In the genomic region with DNA sequence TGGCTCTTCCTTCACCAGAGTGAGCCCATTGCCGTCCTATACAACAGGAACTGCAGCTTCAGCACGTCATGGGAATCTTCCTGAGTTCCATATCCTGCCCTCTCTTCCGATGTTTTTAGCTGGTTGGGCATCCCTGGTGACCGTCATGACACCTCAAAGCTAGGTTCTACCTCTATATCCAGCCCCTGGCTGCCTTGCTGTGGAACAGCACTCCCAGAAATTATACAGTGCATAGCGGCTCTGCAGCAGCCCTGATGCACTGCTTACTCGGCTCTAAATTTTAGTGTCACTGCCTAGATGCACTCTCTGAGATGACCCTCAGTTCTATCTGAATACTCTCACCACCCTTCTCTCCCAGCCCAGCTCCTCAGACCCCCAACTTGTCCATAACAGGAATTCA, we compare ENCODE assay signal across 29 cellular contexts. TPM values are rescaled to one million over a fixed set of nuclear protein-coding genes. Genes with fewer than 3 reads are reported as not detected.
A peak's percentile ranks its signal among the peaks of the same experiment; 100 is the strongest.
DNase-seq lines count a peak whose midpoint lies in the region; ATAC-seq, FAIRE-seq and TF ChIP-seq lines count a peak whose summit lies in the region.
"Had no signal": no experiment of that assay in that cellular context is flagged by ENCODE, and none has a peak within 500 bp of the region (broad histone marks: within the 10 kb centered on the region; RNA-seq: fewer than 3 reads in every experiment).

No MANE protein-coding gene starts in this region.

- H2BK15ac ChIP-seq in mesendoderm (replicated peaks; ENCODE audit: low read depth), result no peak overlapping the region

- no peaks in the 10 kb centered on the region for H4K20me1 ChIP-seq in HepG2 (ENCODE audit: insufficient read depth, low read length)
- H4K20me1 ChIP-seq in K562 (replicated peaks; ENCODE audit: control insufficient read depth, insufficient read depth, low read length), result no peaks in the 10 kb centered on the region

- no peak for TF ChIP-seq CTCF in HepG2 (CRISPR knock-in tag; IDR thresholded peaks at IDR 0.05)
- TF ChIP-seq CTCF in right lobe of liver (IDR thresholded peaks at IDR 0.05), result no peak
- TF ChIP-seq CTCF in K562 (IDR thresholded peaks at IDR 0.05 in 2 of 3, conservative IDR thresholded peaks at IDR 0.05 in 1 of 3; ENCODE audit: insufficient read depth in 2 of 3, low read depth in 1 of 3, low read length in 3 of 3), result no peak
- no peak for TF ChIP-seq CTCF in GM13977 (IDR thresholded peaks at IDR 0.05; ENCODE audit: extremely low read depth, insufficient read depth, missing control alignments)

- no peaks in the 10 kb centered on the region for H3K9me1 ChIP-seq in K562 (ENCODE audit: control insufficient read depth, insufficient read depth, low read length)

- intact Hi-C loops in HepG2 (cut with micrococcal nuclease; ENCODE audit: unreplicated experiment) (no loop called here), right lobe of liver (cut with DNase I) (no loop called here), K562 (cut with micrococcal nuclease) (no loop called here), sciatic nerve (cut with DNase I) (no loop called here)

- H3K9me3 ChIP-seq in HepG2 (ENCODE audit: low read length) (no peaks in the 10 kb centered on the region), right lobe of liver (no peaks in the 10 kb centered on the region), K562 (replicated peaks; ENCODE audit: control insufficient read depth, insufficient read depth, low read depth, low read length) (no peaks in the 10 kb centered on the region)
- H3K9me3 ChIP-seq: BE2C, SJSA1 had no signal

- POLR2A ChIA-PET in HepG2 (lab: Yijun Ruan, JAX) (no interaction called here), K562 (lab: Yijun Ruan, JAX) (no interaction called here)

- CTCF ChIA-PET in HepG2 (lab: Yijun Ruan, JAX; ENCODE audit: low intra/inter-chr PET ratio, low total read pairs) (no interaction called here), K562 (lab: Yijun Ruan, JAX; ENCODE audit: low intra/inter-chr PET ratio) (no interaction called here)

- FAIRE-seq in HepG2 (lab: Jason Lieb, UNC) (no peak), K562 (lab: Jason Lieb, UNC) (no peak)
- FAIRE-seq: GM18507 had no signal

- H3K56ac ChIP-seq in mesendoderm (ENCODE audit: low read length), result no peak overlapping the region

- H3K27me3 ChIP-seq in HepG2 (ENCODE audit: control insufficient read depth in 1 of 2, insufficient read depth in 2 of 2, low read length in 2 of 2) (no peaks in the 10 kb centered on the region), right lobe of liver (no peaks in the 10 kb centered on the region), K562 (ENCODE audit: control insufficient read depth in 2 of 2, insufficient read depth in 2 of 2, low read length in 2 of 2) (no peaks in the 10 kb centered on the region; a peak in 1 of 5 replicates), mesendoderm (ENCODE audit: insufficient read depth, low read length, poor library complexity) (no peaks in the 10 kb centered on the region)
- H3K27me3 ChIP-seq: BE2C, SJSA1 had no signal

- H3K9ac ChIP-seq in HepG2 (ENCODE audit: insufficient read depth, low read depth, low read length) (no peak overlapping the region), K562 (ENCODE audit: insufficient read depth in 1 of 2, low read depth in 2 of 2, low read length in 2 of 2) (no peak overlapping the region), mesendoderm (ENCODE audit: low read length) (no peak overlapping the region)
- H3K9ac ChIP-seq: GM23248, KMS-11 had no signal

- TF ChIP-seq POLR2A in HepG2 (IDR thresholded peaks at IDR 0.05; ENCODE audit: insufficient read depth in 1 of 2, low read depth in 2 of 2, low read length in 2 of 2) (no peak), right lobe of liver (IDR thresholded peaks at IDR 0.05) (no peak), K562 (conservative IDR thresholded peaks at IDR 0.05) (no peak)

- H2AK5ac ChIP-seq in mesendoderm (ENCODE audit: low read length), result no peak overlapping the region

- H3K79me2 ChIP-seq in HepG2 (ENCODE audit: insufficient read depth, low read length), result no peaks in the 10 kb centered on the region
- no peaks in the 10 kb centered on the region for H3K79me2 ChIP-seq in K562 (ENCODE audit: control insufficient read depth, insufficient read depth, low read length)
- H3K79me2 ChIP-seq in mesendoderm (ENCODE audit: control insufficient read depth, insufficient read depth, low read length), result no peaks in the 10 kb centered on the region

- H4K5ac ChIP-seq in mesendoderm (ENCODE audit: low read length), result no peak overlapping the region

- no TSS peak for BruUV-seq in HepG2 (replicated peaks; lab: Mats Ljungman, UMichigan)
- BruUV-seq in K562 (replicated peaks; lab: Mats Ljungman, UMichigan), result no TSS peak

- DNase-seq in HepG2 (ENCODE audit: low spot score) (no peak), right lobe of liver (no peak), K562 (ENCODE audit: extremely low read depth in 1 of 4, low spot score in 3 of 4) (no peak), mesendoderm (peak; percentile 20), GM13977 (ENCODE audit: low spot score) (no peak), sciatic nerve (ENCODE audit: low spot score) (no peak)
- DNase-seq in stimulated activated CD4-positive, alpha-beta T cell treated with anti-CD3 and anti-CD28 coated beads, Interleukin-2, amount 100 ng/mL, for 24 hours, result no peak
- DNase-seq: 8988T, ACHN, BE2C, DMS153, DND-41, GM23248, IMR-90, MM.1S, NCI-H1048, NCI-H1417 treated with DMSO at 0.1 percent for 48 hours, NCI-H1694 treated with DMSO at 0.1 percent for 48 hours, NCI-H2081 treated with DMSO at 0.1 percent for 48 hours, NCI-H2171, NCI-H524, NCI-H774, PC-9, Right ventricle myocardium superior had no signal

- no peak overlapping the region for H2BK5ac ChIP-seq in mesendoderm (ENCODE audit: low read length)

- H4K8ac ChIP-seq in mesendoderm (ENCODE audit: low read depth, low read length), result no peak overlapping the region

- ATAC-seq in HepG2, result peak; percentile 62; the same call in 2 of the 3 replicates
- no peak for ATAC-seq in right lobe of liver
- ATAC-seq in K562, result peak; percentile 67
- ATAC-seq in sciatic nerve, result no peak
- ATAC-seq: HCT116 had no signal

- TF ChIP-seq EP300 in HepG2 (IDR thresholded peaks at IDR 0.05; ENCODE audit: low read depth in 2 of 2, low read length in 2 of 2), result no peak
- TF ChIP-seq EP300 in HepG2 (CRISPR knock-in tag; IDR thresholded peaks at IDR 0.05; ENCODE audit: borderline replicate concordance), result no peak
- no peak for TF ChIP-seq EP300 in K562 (IDR thresholded peaks at IDR 0.05; ENCODE audit: low read length)

- no peaks in the 10 kb centered on the region for H3K36me3 ChIP-seq in HepG2 (replicated peaks in 1 of 2; ENCODE audit: control insufficient read depth in 1 of 2, insufficient read depth in 2 of 2, low read length in 2 of 2)
- H3K36me3 ChIP-seq in right lobe of liver, result no peaks in the 10 kb centered on the region
- no peaks in the 10 kb centered on the region for H3K36me3 ChIP-seq in K562 (ENCODE audit: control insufficient read depth, insufficient read depth, low read length)
- H3K36me3 ChIP-seq in mesendoderm (ENCODE audit: control insufficient read depth, insufficient read depth, low read length), result no peaks in the 10 kb centered on the region
- H3K36me3 ChIP-seq: BE2C, SJSA1 had no signal

- no peak overlapping the region for H3K4ac ChIP-seq in mesendoderm (ENCODE audit: low read depth, low read length)

- no peak overlapping the region for H3K18ac ChIP-seq in mesendoderm (ENCODE audit: low read length)

- in situ Hi-C loops in HepG2 (cut with HindIII; ENCODE audit: extremely low pct_ligation_motif_present, low pct_unique_long_range_greater_than_20kb), result no loop called here
- in situ Hi-C loops in K562 (cut with MboI), result loop anchor here (25.0 kb wide), 1 partner anchor 591 kb away; no protein-coding TSS in a partner anchor
- in situ Hi-C loops in GM13977 (cut with MboI; ENCODE audit: low pct_unique_long_range_greater_than_20kb, low sequenced_read_pairs, unreplicated experiment), result no loop called here

- no peak for TF ChIP-seq RAD21 in HepG2 (CRISPR knock-in tag; IDR thresholded peaks at IDR 0.05)
- no peak for TF ChIP-seq RAD21 in K562 (CRISPR knock-in tag; conservative IDR thresholded peaks at IDR 0.05 in 1 of 2, IDR thresholded peaks at IDR 0.05 in 1 of 2)

- WGBS in HepG2 (ENCODE audit: low lambda C conversion rate), result 21% methylated on average over 6 of the region's 6 CpGs
- 89% methylated on average over 6 of the region's 6 CpGs for WGBS in right lobe of liver (ENCODE audit: insufficient coverage, low coverage, low lambda C conversion rate, missing lambda C conversion rate)
- 0% methylated on average over 6 of the region's 6 CpGs for WGBS in K562 (ENCODE audit: insufficient coverage, low coverage, missing lambda C conversion rate)
- WGBS in mesendoderm (ENCODE audit: extremely low coverage, insufficient coverage, low lambda C conversion rate), result no CpG with 5 or more reads among the region's 6 CpGs

- H2AFZ ChIP-seq in HepG2 (ENCODE audit: low read length), result no peak overlapping the region
- H2AFZ ChIP-seq in K562 (ENCODE audit: low read depth, low read length), result no peak overlapping the region
- H2AFZ ChIP-seq: GM23248, PC-9 had no signal

- no peak overlapping the region for H3K23ac ChIP-seq in mesendoderm (ENCODE audit: low read length)

- no peaks in the 10 kb centered on the region for H3K79me1 ChIP-seq in mesendoderm (ENCODE audit: low read length)

- H3K4me2 ChIP-seq in HepG2 (ENCODE audit: low read depth, low read length), result no peak overlapping the region
- no peak overlapping the region for H3K4me2 ChIP-seq in K562 (ENCODE audit: insufficient read depth, low read length)
- H3K4me2 ChIP-seq in mesendoderm (ENCODE audit: low read length), result no peak overlapping the region
- H3K4me2 ChIP-seq: KMS-11, PC-9 had no signal

- H3K4me3 ChIP-seq in HepG2 (replicated peaks in 1 of 3; ENCODE audit: insufficient read depth in 1 of 3, low read depth in 2 of 3, low read length in 3 of 3) (no peak overlapping the region), right lobe of liver (no peak overlapping the region), K562 (no peak overlapping the region), mesendoderm (ENCODE audit: low read length) (no peak overlapping the region)
- H3K4me3 ChIP-seq: GM23248, PC-9, SJSA1 had no signal

- H2BK120ac ChIP-seq in mesendoderm (ENCODE audit: low read depth, low read length), result no peak overlapping the region

- peaks cover 9% of the 10 kb centered on the region for H3K4me1 ChIP-seq in HepG2 (ENCODE audit: insufficient read depth, low read length)
- H3K4me1 ChIP-seq in right lobe of liver, result peaks cover 0 to 31% (median 3%) of the 10 kb centered on the region in 4 donors
- H3K4me1 ChIP-seq in K562 (replicated peaks in 1 of 2; ENCODE audit: control insufficient read depth in 2 of 2, insufficient read depth in 2 of 2, low read length in 2 of 2), result no peaks in the 10 kb centered on the region
- no peaks in the 10 kb centered on the region for H3K4me1 ChIP-seq in mesendoderm (ENCODE audit: control insufficient read depth, low read depth, low read length)
- H3K4me1 ChIP-seq: BE2C, SJSA1 had no signal

- H3K27ac ChIP-seq in HepG2 (ENCODE audit: extremely low read length, insufficient read depth, low read length) (no peak overlapping the region), right lobe of liver (no peak overlapping the region), K562 (ENCODE audit: extremely low read depth, low read depth, low read length) (no peak overlapping the region), mesendoderm (ENCODE audit: low read depth, low read length) (no peak overlapping the region)
- H3K27ac ChIP-seq: GM23248, KMS-11, PC-9, SJSA1 had no signal

RNA-seq across cellular contexts. Expression of a gene that starts 44.3 kb away (rescaled TPM):
- total RNA-seq in HepG2 (2016; rRNA removed; fragmentation: Illumina TruSeq; extraction: Trizol) (not detected in 2 replicates), right lobe of liver (under 1 TPM; 0.06 to 0.55 (median 0.15) TPM), K562 (2014; rRNA removed) (not detected in 2 replicates), K562 (2014; rRNA removed; fragmentation: Illumina TruSeq; extraction: Trizol) (not detected in 2 replicates), K562 (2015; rRNA removed; fragmentation: Illumina TruSeq; extraction: Trizol) (not detected in 2 replicates), K562 (2021) (not detected in 2 replicates), sciatic nerve (0.40 TPM)
- total RNA-seq in HepG2 (2016; cell fraction: cytosol; rRNA removed; fragmentation: Illumina TruSeq; extraction: Trizol; ENCODE audit: low read depth), result not detected in 2 replicates
- total RNA-seq in HepG2 (2016; cell fraction: insoluble cytoplasmic fraction; rRNA removed; fragmentation: Illumina TruSeq; extraction: Trizol), result not detected in 2 replicates
- not detected in 2 replicates for total RNA-seq in HepG2 (2016; cell fraction: membrane; rRNA removed; fragmentation: Illumina TruSeq; extraction: Trizol)
- not detected in 2 replicates for total RNA-seq in HepG2 (2016; cell fraction: nucleus; rRNA removed; fragmentation: Illumina TruSeq; extraction: Trizol)
- polyA plus RNA-seq in HepG2 (2011; rRNA removed) (not detected in 2 replicates), K562 (2011; rRNA removed) (not detected in 2 replicates), K562 (2014; fragmentation: Illumina TruSeq; extraction: Trizol) (not detected in 2 replicates), K562 (2014; fragmentation: Nextera tagmentation; extraction: Ambion mirVana) (under 1 TPM in 1 of 2 experiments, not detected in 1; 0.17 TPM), K562 (2014; rRNA removed) (not detected in 2 replicates)
- polyA plus RNA-seq in HepG2 (2011; cell fraction: cytosol; rRNA removed), result not detected in 2 replicates
- not detected in 2 replicates for polyA plus RNA-seq in HepG2 (2011; cell fraction: nucleus; rRNA removed)
- not detected in 2 replicates for polyA plus RNA-seq in HepG2 (2012)
- polyA plus RNA-seq in HepG2 (2016; cell fraction: cytosol; fragmentation: Illumina TruSeq; extraction: Trizol; ENCODE audit: low read depth), result not detected in 2 replicates
- polyA plus RNA-seq in HepG2 (2016; cell fraction: insoluble cytoplasmic fraction; fragmentation: Illumina TruSeq; extraction: Trizol; ENCODE audit: low read depth), result not detected in 2 replicates
- polyA plus RNA-seq in HepG2 (2016; cell fraction: membrane; fragmentation: Illumina TruSeq; extraction: Trizol; ENCODE audit: low read depth), result not detected in 2 replicates
- not detected in 2 replicates for polyA plus RNA-seq in HepG2 (2016; cell fraction: nucleus; fragmentation: Illumina TruSeq; extraction: Trizol; ENCODE audit: insufficient read depth, low read depth)
- not detected in 2 replicates for polyA minus RNA-seq in HepG2 (2011; rRNA and poly(A)+ RNA removed; ENCODE audit: low replicate concordance)
- not detected in 2 replicates for polyA minus RNA-seq in HepG2 (2011; cell fraction: cytosol; rRNA and poly(A)+ RNA removed)
- not detected in 2 replicates for polyA minus RNA-seq in HepG2 (2011; cell fraction: nucleus; rRNA and poly(A)+ RNA removed)
- total RNA-seq in K562 (2011; cell fraction: chromatin; rRNA removed; ENCODE audit: low replicate concordance), result not detected in 2 replicates
- not detected in 2 replicates for total RNA-seq in K562 (2011; cell fraction: nucleolus; rRNA removed)
- total RNA-seq in K562 (2011; cell fraction: nucleoplasm; rRNA removed), result not detected in 2 replicates
- polyA plus RNA-seq in K562 (2011; cell fraction: cytosol; rRNA removed), result not detected in 2 replicates
- not detected in 2 replicates for polyA plus RNA-seq in K562 (2011; cell fraction: nucleus; rRNA removed)
- polyA plus RNA-seq in K562 (2012), result not detected in 2 replicates
- polyA minus RNA-seq in K562 (2011; rRNA and poly(A)+ RNA removed), result not detected in 2 replicates
- polyA minus RNA-seq in K562 (2011; cell fraction: cytosol; rRNA and poly(A)+ RNA removed), result not detected in 2 replicates
- not detected in 2 replicates for polyA minus RNA-seq in K562 (2011; cell fraction: nucleus; rRNA and poly(A)+ RNA removed)
- polyA plus RNA-seq in mesendoderm (2013, experiment 1 of 2), result not detected
- not detected for polyA plus RNA-seq in mesendoderm (2013, experiment 2 of 2)
- total RNA-seq: GM23248, IMR-90, Right ventricle myocardium superior, RPMI7951, SJSA1 had no signal
- polyA plus RNA-seq: GM23248, IMR-90 had no signal

Comparison
In these comparisons a context has a peak if more than half of its experiments do, and no peak if none do; other contexts are left out.
1. ATAC-seq: peak in HepG2 (single experiment) and K562 (single experiment); none in right lobe of liver (0 of 4) and sciatic nerve (single experiment).